In the genomic region with DNA sequence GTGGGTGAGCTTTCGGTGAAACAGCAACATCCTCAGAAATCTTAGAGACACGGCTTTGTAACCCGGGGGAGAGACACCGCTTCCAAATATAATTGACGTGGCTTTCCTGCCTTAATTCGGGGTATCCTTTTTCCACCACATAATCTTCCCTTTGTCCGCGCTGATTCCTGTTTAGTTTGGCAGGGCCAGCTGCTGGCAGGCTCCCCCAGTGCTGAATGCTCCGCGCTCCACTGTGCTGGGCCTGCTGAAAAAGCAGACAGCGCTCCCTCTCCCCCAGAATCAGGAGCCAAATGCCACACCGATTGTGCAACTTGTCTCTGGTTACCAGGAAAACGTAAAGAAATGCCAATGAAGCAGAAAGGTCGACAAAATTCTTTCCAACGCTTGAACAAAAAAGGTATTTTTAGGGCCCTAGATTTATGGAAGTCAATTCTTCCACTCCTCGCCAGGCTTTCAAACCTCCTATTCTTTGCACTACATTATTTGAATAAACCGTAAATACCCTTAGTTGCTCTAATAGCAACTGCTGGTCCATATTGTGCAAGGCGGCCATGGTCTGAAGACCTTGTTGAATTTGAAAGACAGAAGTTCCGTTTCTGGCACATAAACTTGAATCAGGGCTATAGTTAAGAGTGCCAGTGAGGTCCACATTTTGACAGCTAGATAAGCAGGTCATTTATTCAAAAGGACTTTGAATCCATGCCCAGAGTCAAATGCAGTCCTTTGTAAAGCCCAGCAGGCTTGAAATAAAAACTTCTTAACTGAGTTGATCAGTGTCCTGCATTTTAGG, we compare ENCODE assay signal across 1 cellular context.
TF ChIP-seq lines count a peak whose summit lies in the region.

No MANE protein-coding gene starts in this region.

TF ChIP-seq in HepG2, 621 proteins besides CTCF, POLR2A, EP300 and RAD21 (continued from another document and continues in another):
- TF ChIP-seq, protein P1, sequence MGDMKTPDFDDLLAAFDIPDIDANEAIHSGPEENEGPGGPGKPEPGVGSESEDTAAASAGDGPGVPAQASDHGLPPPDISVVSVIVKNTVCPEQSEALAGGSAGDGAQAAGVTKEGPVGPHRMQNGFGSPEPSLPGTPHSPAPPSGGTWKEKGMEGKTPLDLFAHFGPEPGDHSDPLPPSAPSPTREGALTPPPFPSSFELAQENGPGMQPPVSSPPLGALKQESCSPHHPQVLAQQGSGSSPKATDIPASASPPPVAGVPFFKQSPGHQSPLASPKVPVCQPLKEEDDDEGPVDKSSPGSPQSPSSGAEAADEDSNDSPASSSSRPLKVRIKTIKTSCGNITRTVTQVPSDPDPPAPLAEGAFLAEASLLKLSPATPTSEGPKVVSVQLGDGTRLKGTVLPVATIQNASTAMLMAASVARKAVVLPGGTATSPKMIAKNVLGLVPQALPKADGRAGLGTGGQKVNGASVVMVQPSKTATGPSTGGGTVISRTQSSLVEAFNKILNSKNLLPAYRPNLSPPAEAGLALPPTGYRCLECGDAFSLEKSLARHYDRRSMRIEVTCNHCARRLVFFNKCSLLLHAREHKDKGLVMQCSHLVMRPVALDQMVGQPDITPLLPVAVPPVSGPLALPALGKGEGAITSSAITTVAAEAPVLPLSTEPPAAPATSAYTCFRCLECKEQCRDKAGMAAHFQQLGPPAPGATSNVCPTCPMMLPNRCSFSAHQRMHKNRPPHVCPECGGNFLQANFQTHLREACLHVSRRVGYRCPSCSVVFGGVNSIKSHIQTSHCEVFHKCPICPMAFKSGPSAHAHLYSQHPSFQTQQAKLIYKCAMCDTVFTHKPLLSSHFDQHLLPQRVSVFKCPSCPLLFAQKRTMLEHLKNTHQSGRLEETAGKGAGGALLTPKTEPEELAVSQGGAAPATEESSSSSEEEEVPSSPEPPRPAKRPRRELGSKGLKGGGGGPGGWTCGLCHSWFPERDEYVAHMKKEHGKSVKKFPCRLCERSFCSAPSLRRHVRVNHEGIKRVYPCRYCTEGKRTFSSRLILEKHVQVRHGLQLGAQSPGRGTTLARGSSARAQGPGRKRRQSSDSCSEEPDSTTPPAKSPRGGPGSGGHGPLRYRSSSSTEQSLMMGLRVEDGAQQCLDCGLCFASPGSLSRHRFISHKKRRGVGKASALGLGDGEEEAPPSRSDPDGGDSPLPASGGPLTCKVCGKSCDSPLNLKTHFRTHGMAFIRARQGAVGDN (CRISPR knock-in tag; IDR thresholded peaks at IDR 0.05) = peak; percentile 31; the same call in 1 of the 2 replicates
- TF ChIP-seq, protein P2, sequence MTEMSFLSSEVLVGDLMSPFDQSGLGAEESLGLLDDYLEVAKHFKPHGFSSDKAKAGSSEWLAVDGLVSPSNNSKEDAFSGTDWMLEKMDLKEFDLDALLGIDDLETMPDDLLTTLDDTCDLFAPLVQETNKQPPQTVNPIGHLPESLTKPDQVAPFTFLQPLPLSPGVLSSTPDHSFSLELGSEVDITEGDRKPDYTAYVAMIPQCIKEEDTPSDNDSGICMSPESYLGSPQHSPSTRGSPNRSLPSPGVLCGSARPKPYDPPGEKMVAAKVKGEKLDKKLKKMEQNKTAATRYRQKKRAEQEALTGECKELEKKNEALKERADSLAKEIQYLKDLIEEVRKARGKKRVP (CRISPR knock-in tag; IDR thresholded peaks at IDR 0.05) = peak in 1 of 2 experiments; percentile 79; a peak in 2 of 4 replicates
- TF ChIP-seq ZNF160 (CRISPR knock-in tag; IDR thresholded peaks at IDR 0.05) (no peak), CCAR2 (optimal IDR thresholded peaks at IDR 0.05; ENCODE audit: low read depth, low read length) (peak; percentile 29), RBFOX2 (IDR thresholded peaks at IDR 0.05; ENCODE audit: low read depth, low read length) (peak; percentile 66), REL (CRISPR knock-in tag; conservative IDR thresholded peaks at IDR 0.05) (0 out of 2 replicates have a peak, but pooled peaks have one; percentile 20), PHF21A (CRISPR knock-in tag; IDR thresholded peaks at IDR 0.05) (0 out of 2 replicates have a peak, but pooled peaks have one; percentile 30), CEBPG (CRISPR knock-in tag; IDR thresholded peaks at IDR 0.05) (peak; percentile 95), AGO2 (optimal IDR thresholded peaks at IDR 0.05; ENCODE audit: low read depth, low read length) (peak; percentile 26), SKI (IDR thresholded peaks at IDR 0.05; ENCODE audit: partially characterized antibody) (peak; percentile 38), U2AF2 (IDR thresholded peaks at IDR 0.05; ENCODE audit: low read depth, low read length) (no peak), ZNF546 (CRISPR knock-in tag; conservative IDR thresholded peaks at IDR 0.05) (0 out of 2 replicates have a peak, but pooled peaks have one; percentile 0), HNF4A (CRISPR knock-in tag; IDR thresholded peaks at IDR 0.05) (peak; percentile 69), EHMT2 (IDR thresholded peaks at IDR 0.05; ENCODE audit: borderline replicate concordance, low read depth, low read length) (peak; percentile 36; the same call in 1 of the 2 replicates), ZBTB7B (CRISPR knock-in tag; IDR thresholded peaks at IDR 0.05) (peak; percentile 15; the same call in 1 of the 2 replicates), ZNF256 (CRISPR knock-in tag; conservative IDR thresholded peaks at IDR 0.05) (no peak), CBX1 (IDR thresholded peaks at IDR 0.05; ENCODE audit: low read depth) (no peak), SATB2 (CRISPR knock-in tag; IDR thresholded peaks at IDR 0.05) (0 out of 2 replicates have a peak, but pooled peaks have one; percentile 3)
- TF ChIP-seq, protein P3, sequence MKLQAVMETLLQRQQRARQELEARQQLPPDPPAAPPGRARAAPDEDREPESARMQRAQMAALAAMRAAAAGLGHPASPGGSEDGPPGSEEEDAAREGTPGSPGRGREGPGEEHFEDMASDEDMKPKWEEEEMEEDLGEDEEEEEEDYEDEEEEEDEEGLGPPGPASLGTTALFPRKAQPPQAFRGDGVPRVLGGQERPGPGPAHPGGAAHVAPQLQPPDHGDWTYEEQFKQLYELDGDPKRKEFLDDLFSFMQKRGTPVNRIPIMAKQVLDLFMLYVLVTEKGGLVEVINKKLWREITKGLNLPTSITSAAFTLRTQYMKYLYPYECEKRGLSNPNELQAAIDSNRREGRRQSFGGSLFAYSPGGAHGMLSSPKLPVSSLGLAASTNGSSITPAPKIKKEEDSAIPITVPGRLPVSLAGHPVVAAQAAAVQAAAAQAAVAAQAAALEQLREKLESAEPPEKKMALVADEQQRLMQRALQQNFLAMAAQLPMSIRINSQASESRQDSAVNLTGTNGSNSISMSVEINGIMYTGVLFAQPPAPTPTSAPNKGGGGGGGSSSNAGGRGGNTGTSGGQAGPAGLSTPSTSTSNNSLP (IDR thresholded peaks at IDR 0.05; ENCODE audit: low read depth, low read length) = peak; percentile 50; the same call in 1 of the 2 replicates
- TF ChIP-seq, protein P4, sequence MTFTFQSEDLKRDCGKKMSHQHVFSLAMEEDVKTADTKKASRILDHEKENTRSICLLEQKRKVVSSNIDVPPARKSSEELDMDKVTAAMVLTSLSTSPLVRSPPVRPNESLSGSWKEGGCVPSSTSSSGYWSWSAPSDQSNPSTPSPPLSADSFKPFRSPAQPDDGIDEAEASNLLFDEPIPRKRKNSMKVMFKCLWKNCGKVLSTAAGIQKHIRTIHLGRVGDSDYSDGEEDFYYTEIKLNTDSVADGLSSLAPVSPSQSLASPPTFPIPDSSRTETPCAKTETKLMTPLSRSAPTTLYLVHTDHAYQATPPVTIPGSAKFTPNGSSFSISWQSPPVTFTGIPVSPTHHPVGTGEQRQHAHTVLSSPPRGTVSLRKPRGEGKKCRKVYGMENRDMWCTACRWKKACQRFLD (CRISPR knock-in tag; IDR thresholded peaks at IDR 0.05; ENCODE audit: borderline replicate concordance) = peak; percentile 30; the same call in 1 of the 2 replicates
- TF ChIP-seq, protein P5, sequence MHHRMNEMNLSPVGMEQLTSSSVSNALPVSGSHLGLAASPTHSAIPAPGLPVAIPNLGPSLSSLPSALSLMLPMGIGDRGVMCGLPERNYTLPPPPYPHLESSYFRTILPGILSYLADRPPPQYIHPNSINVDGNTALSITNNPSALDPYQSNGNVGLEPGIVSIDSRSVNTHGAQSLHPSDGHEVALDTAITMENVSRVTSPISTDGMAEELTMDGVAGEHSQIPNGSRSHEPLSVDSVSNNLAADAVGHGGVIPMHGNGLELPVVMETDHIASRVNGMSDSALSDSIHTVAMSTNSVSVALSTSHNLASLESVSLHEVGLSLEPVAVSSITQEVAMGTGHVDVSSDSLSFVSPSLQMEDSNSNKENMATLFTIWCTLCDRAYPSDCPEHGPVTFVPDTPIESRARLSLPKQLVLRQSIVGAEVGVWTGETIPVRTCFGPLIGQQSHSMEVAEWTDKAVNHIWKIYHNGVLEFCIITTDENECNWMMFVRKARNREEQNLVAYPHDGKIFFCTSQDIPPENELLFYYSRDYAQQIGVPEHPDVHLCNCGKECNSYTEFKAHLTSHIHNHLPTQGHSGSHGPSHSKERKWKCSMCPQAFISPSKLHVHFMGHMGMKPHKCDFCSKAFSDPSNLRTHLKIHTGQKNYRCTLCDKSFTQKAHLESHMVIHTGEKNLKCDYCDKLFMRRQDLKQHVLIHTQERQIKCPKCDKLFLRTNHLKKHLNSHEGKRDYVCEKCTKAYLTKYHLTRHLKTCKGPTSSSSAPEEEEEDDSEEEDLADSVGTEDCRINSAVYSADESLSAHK (CRISPR knock-in tag; IDR thresholded peaks at IDR 0.05; ENCODE audit: borderline replicate concordance) = no peak
- TF ChIP-seq, protein P6, sequence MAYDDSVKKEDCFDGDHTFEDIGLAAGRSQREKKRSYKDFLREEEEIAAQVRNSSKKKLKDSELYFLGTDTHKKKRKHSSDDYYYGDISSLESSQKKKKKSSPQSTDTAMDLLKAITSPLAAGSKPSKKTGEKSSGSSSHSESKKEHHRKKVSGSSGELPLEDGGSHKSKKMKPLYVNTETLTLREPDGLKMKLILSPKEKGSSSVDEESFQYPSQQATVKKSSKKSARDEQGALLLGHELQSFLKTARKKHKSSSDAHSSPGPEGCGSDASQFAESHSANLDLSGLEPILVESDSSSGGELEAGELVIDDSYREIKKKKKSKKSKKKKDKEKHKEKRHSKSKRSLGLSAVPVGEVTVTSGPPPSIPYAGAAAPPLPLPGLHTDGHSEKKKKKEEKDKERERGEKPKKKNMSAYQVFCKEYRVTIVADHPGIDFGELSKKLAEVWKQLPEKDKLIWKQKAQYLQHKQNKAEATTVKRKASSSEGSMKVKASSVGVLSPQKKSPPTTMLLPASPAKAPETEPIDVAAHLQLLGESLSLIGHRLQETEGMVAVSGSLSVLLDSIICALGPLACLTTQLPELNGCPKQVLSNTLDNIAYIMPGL (CRISPR knock-in tag; IDR thresholded peaks at IDR 0.05; ENCODE audit: borderline replicate concordance in 1 of 2, low read depth in 1 of 2) = peak in 1 of 2 experiments; percentile 36; a peak in 1 of 4 replicates
- TF ChIP-seq, protein P7, sequence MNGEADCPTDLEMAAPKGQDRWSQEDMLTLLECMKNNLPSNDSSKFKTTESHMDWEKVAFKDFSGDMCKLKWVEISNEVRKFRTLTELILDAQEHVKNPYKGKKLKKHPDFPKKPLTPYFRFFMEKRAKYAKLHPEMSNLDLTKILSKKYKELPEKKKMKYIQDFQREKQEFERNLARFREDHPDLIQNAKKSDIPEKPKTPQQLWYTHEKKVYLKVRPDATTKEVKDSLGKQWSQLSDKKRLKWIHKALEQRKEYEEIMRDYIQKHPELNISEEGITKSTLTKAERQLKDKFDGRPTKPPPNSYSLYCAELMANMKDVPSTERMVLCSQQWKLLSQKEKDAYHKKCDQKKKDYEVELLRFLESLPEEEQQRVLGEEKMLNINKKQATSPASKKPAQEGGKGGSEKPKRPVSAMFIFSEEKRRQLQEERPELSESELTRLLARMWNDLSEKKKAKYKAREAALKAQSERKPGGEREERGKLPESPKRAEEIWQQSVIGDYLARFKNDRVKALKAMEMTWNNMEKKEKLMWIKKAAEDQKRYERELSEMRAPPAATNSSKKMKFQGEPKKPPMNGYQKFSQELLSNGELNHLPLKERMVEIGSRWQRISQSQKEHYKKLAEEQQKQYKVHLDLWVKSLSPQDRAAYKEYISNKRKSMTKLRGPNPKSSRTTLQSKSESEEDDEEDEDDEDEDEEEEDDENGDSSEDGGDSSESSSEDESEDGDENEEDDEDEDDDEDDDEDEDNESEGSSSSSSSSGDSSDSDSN (CRISPR knock-in tag; IDR thresholded peaks at IDR 0.05) = peak; percentile 48; the same call in 1 of the 2 replicates
- TF ChIP-seq, protein P8, sequence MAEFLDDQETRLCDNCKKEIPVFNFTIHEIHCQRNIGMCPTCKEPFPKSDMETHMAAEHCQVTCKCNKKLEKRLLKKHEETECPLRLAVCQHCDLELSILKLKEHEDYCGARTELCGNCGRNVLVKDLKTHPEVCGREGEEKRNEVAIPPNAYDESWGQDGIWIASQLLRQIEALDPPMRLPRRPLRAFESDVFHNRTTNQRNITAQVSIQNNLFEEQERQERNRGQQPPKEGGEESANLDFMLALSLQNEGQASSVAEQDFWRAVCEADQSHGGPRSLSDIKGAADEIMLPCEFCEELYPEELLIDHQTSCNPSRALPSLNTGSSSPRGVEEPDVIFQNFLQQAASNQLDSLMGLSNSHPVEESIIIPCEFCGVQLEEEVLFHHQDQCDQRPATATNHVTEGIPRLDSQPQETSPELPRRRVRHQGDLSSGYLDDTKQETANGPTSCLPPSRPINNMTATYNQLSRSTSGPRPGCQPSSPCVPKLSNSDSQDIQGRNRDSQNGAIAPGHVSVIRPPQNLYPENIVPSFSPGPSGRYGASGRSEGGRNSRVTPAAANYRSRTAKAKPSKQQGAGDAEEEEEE (CRISPR knock-in tag; IDR thresholded peaks at IDR 0.05; ENCODE audit: borderline replicate concordance) = no peak
- TF ChIP-seq, protein P9, sequence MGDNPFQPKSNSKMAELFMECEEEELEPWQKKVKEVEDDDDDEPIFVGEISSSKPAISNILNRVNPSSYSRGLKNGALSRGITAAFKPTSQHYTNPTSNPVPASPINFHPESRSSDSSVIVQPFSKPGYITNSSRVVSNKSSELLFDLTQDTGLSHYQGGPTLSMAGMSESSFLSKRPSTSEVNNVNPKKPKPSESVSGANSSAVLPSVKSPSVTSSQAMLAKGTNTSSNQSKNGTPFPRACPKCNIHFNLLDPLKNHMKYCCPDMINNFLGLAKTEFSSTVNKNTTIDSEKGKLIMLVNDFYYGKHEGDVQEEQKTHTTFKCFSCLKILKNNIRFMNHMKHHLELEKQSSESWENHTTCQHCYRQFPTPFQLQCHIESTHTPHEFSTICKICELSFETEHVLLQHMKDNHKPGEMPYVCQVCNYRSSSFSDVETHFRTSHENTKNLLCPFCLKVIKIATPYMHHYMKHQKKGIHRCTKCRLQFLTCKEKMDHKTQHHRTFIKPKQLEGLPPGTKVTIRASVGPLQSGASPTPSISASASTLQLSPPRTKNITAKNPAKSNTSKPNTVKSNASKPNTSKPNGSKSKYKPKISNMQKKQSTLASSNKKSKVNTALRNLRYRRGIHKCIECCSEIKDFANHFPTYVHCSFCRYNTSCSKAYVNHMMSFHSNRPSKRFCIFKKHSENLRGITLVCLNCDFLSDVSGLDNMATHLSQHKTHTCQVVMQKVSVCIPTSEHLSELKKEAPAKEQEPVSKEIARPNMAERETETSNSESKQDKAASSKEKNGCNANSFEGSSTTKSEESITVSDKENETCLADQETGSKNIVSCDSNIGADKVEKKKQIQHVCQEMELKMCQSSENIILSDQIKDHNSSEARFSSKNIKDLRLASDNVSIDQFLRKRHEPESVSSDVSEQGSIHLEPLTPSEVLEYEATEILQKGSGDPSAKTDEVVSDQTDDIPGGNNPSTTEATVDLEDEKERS (CRISPR knock-in tag; IDR thresholded peaks at IDR 0.05) = 0 out of 2 replicates have a peak, but pooled peaks have one; percentile 43
- TF ChIP-seq, protein P10, sequence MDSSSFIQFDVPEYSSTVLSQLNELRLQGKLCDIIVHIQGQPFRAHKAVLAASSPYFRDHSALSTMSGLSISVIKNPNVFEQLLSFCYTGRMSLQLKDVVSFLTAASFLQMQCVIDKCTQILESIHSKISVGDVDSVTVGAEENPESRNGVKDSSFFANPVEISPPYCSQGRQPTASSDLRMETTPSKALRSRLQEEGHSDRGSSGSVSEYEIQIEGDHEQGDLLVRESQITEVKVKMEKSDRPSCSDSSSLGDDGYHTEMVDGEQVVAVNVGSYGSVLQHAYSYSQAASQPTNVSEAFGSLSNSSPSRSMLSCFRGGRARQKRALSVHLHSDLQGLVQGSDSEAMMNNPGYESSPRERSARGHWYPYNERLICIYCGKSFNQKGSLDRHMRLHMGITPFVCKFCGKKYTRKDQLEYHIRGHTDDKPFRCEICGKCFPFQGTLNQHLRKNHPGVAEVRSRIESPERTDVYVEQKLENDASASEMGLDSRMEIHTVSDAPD (CRISPR knock-in tag; IDR thresholded peaks at IDR 0.05) = peak; percentile 29
